Comparison of ENCODE assay signal across 3 cellular contexts in the genomic region with DNA sequence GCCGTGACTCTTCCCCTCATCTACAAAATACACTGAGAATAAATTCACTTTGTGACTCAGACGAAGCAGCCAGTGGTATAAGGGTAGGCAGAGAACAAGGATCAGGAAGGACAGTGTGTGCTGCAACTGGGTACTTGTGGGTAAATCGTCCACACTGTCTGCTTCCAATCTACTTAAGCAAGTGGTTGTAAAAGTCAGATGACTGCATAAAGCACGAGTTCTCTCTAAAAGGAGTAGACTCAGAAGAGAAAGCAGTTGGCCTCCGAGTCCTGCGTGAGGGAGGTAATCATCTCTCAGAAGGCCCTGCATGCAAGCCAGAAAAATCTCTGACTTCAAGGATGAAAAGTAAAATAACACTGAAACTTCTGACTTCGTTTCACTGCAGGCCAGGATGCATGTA.
TF ChIP-seq lines count a peak whose summit lies in the region.

No MANE protein-coding gene starts in this region.

TF ChIP-seq in HEK293, 187 proteins besides CTCF, POLR2A, EP300 and RAD21 (continues in another document):
- TF ChIP-seq TRIM28 (IDR thresholded peaks at IDR 0.05; ENCODE audit: borderline replicate concordance, low read length), result peak; percentile 77
- TF ChIP-seq YY1 (tag by site-specific recombination; IDR thresholded peaks at IDR 0.05), result no peak
- TF ChIP-seq, protein P1, sequence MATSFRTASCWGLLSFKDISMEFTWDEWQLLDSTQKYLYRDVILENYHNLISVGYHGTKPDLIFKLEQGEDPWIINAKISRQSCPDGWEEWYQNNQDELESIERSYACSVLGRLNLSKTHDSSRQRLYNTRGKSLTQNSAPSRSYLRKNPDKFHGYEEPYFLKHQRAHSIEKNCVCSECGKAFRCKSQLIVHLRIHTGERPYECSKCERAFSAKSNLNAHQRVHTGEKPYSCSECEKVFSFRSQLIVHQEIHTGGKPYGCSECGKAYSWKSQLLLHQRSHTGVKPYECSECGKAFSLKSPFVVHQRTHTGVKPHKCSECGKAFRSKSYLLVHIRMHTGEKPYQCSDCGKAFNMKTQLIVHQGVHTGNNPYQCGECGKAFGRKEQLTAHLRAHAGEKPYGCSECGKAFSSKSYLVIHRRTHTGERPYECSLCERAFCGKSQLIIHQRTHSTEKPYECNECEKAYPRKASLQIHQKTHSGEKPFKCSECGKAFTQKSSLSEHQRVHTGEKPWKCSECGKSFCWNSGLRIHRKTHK (tag by site-specific recombination; IDR thresholded peaks at IDR 0.05), result no peak
- 0 out of 2 replicates have a peak, but pooled peaks have one; percentile 41 for TF ChIP-seq ZNF24 (tag by site-specific recombination; IDR thresholded peaks at IDR 0.05)
- TF ChIP-seq, protein P2, sequence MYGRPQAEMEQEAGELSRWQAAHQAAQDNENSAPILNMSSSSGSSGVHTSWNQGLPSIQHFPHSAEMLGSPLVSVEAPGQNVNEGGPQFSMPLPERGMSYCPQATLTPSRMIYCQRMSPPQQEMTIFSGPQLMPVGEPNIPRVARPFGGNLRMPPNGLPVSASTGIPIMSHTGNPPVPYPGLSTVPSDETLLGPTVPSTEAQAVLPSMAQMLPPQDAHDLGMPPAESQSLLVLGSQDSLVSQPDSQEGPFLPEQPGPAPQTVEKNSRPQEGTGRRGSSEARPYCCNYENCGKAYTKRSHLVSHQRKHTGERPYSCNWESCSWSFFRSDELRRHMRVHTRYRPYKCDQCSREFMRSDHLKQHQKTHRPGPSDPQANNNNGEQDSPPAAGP (tag by site-specific recombination; IDR thresholded peaks at IDR 0.05), result no peak
- TF ChIP-seq OSR2 (tag by site-specific recombination; IDR thresholded peaks at IDR 0.05), result peak; percentile 79
- TF ChIP-seq ZNF837 (tag by site-specific recombination; IDR thresholded peaks at IDR 0.05), result peak; percentile 55; the same call in 1 of the 2 replicates
- peak; percentile 34; the same call in 1 of the 2 replicates for TF ChIP-seq ZNF76 (tag by site-specific recombination; IDR thresholded peaks at IDR 0.05; ENCODE audit: borderline replicate concordance, low read depth)
- TF ChIP-seq ZBTB7A (tag by site-specific recombination; IDR thresholded peaks at IDR 0.05; ENCODE audit: low read depth), result no peak
- peak; percentile 68 for TF ChIP-seq PRDM1 (tag by site-specific recombination; IDR thresholded peaks at IDR 0.05)
- TF ChIP-seq, protein P3, sequence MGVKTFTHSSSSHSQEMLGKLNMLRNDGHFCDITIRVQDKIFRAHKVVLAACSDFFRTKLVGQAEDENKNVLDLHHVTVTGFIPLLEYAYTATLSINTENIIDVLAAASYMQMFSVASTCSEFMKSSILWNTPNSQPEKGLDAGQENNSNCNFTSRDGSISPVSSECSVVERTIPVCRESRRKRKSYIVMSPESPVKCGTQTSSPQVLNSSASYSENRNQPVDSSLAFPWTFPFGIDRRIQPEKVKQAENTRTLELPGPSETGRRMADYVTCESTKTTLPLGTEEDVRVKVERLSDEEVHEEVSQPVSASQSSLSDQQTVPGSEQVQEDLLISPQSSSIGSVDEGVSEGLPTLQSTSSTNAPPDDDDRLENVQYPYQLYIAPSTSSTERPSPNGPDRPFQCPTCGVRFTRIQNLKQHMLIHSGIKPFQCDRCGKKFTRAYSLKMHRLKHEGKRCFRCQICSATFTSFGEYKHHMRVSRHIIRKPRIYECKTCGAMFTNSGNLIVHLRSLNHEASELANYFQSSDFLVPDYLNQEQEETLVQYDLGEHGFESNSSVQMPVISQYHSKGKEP (tag by site-specific recombination; IDR thresholded peaks at IDR 0.05), result 0 out of 2 replicates have a peak, but pooled peaks have one; percentile 47
- 0 out of 2 replicates have a peak, but pooled peaks have one; percentile 44 for TF ChIP-seq ZNF596 (tag by site-specific recombination; IDR thresholded peaks at IDR 0.05)
- peak; percentile 41 for TF ChIP-seq SETDB1 (IDR thresholded peaks at IDR 0.05; ENCODE audit: insufficient read length, low read length)
- peak; percentile 38; the same call in 1 of the 2 replicates for TF ChIP-seq IKZF3 (tag by site-specific recombination; IDR thresholded peaks at IDR 0.05)

TF ChIP-seq in H1, 55 proteins besides CTCF, POLR2A, EP300 and RAD21:
- TF ChIP-seq CBX5 (IDR thresholded peaks at IDR 0.05; ENCODE audit: low read depth, low read length) (no peak), TAF7 (optimal IDR thresholded peaks at IDR 0.05; ENCODE audit: borderline replicate concordance, low read depth, low read length) (no peak), BRCA1 (IDR thresholded peaks at IDR 0.05; ENCODE audit: low read depth, low read length) (no peak), ZNF274 (IDR thresholded peaks at IDR 0.05; ENCODE audit: borderline replicate concordance, extremely low read depth, low read length) (no peak), KDM5A (IDR thresholded peaks at IDR 0.05; ENCODE audit: low read length) (no peak), CHD2 (IDR thresholded peaks at IDR 0.05; ENCODE audit: low read length) (no peak), NANOG (IDR thresholded peaks at IDR 0.05; ENCODE audit: insufficient read depth, low read depth, low read length, poor library complexity, severe bottlenecking) (no peak), BACH1 (IDR thresholded peaks at IDR 0.05; ENCODE audit: low read length) (no peak), TAF1 (IDR thresholded peaks at IDR 0.05; ENCODE audit: low read depth, low read length) (no peak), RXRA (IDR thresholded peaks at IDR 0.05; ENCODE audit: insufficient read depth, low read depth, low read length) (no peak), SP2 (IDR thresholded peaks at IDR 0.05; ENCODE audit: low read length) (no peak), CHD1 (IDR thresholded peaks at IDR 0.05; ENCODE audit: low read depth, low read length) (no peak)

TF ChIP-seq in HepG2, 621 proteins besides CTCF, POLR2A, EP300 and RAD21:
- peak; percentile 32; the same call in 1 of the 2 replicates for TF ChIP-seq ZNF7 (CRISPR knock-in tag; IDR thresholded peaks at IDR 0.05)
- TF ChIP-seq, protein P4, sequence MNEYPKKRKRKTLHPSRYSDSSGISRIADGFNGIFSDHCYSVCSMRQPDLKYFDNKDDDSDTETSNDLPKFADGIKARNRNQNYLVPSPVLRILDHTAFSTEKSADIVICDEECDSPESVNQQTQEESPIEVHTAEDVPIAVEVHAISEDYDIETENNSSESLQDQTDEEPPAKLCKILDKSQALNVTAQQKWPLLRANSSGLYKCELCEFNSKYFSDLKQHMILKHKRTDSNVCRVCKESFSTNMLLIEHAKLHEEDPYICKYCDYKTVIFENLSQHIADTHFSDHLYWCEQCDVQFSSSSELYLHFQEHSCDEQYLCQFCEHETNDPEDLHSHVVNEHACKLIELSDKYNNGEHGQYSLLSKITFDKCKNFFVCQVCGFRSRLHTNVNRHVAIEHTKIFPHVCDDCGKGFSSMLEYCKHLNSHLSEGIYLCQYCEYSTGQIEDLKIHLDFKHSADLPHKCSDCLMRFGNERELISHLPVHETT (CRISPR knock-in tag; conservative IDR thresholded peaks at IDR 0.05), result no peak
TF ChIP-seq in HepG2: peak in this region for 1.
